In the genomic region with DNA sequence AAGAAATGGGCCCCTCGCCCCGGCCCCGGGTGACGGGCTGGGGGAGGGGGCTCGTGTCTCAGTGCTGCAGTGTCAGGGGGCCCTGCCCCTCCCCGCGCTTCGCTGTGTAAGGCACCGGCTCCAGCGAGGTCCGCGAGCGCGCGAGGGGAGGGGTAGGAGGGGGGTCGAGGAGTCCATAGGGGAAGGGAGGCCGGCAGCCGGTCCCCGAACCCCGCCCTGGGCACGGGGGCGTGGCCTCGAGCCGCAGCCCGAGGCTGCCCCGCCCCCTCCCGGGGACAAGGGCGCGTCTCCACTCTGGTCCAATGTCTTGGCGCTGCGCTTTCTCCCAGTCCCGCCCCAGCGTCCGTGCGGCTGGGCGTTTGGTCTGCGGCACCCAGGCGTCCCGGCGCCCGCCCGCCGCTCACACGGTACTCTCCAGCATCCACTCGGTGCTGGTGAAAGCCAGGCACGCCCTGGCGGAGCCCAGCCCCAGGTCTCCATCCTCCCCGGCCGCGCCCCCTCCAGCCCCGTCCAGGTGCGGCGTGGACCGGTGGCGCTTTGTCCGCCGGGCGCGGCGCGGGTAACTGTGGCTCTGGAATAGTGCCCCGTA, we compare ENCODE assay signal across 13 cellular contexts. TPM values are rescaled to one million over a fixed set of nuclear protein-coding genes. Genes with fewer than 3 reads are reported as not detected.
DNase-seq lines count a peak whose midpoint lies in the region; ATAC-seq lines count a peak whose summit lies in the region.
"Had no signal": no experiment of that assay in that cellular context is flagged by ENCODE, and none has a peak within 500 bp of the region (broad histone marks: within the 10 kb centered on the region; RNA-seq: fewer than 3 reads in every experiment).

No MANE protein-coding gene starts in this region.

- H3K27me3 ChIP-seq in HUES64 (ENCODE audit: insufficient read depth, low read length) (peaks cover 42% of the 10 kb centered on the region), iPS DF 6.9 (ENCODE audit: control insufficient read depth, insufficient read depth, low read length) (no peaks in the 10 kb centered on the region)

- peak; percentile 12 for ATAC-seq in activated T-helper 17 cell treated with anti-CD3 and anti-CD28 coated beads, Interleukin-2, amount 50 U/mL, for 72 hours (replicated peaks)
- peak; percentile 67 for ATAC-seq in sciatic nerve
- ATAC-seq in HG03460 (IDR thresholded peaks at IDR 0.05; ENCODE audit: unreplicated experiment) = no peak
- ATAC-seq in GM21529 (IDR thresholded peaks at IDR 0.05; ENCODE audit: unreplicated experiment) = no peak
- ATAC-seq: HCT116, SK-N-SH treated with all-trans-retinoic acid at 6 μM for 48 hours had no signal

- peaks cover 12% of the 10 kb centered on the region for H3K4me1 Mint-ChIP-seq in activated T-helper 17 cell treated with anti-CD3 and anti-CD28 coated beads, Interleukin-2, amount 50 U/mL, for 72 hours
- no peaks in the 10 kb centered on the region for H3K4me1 Mint-ChIP-seq in activated CD4-positive, alpha-beta T cell treated with anti-CD3 and anti-CD28 coated beads, Interleukin-2, amount 10 ng/mL, durations not matched to agents 24 days and 14 days

- H3K9ac ChIP-seq in HUES64 (ENCODE audit: low read depth, low read length) = peak overlapping the region; percentile 33; the same call in 1 of the 2 replicates

- H3K27ac ChIP-seq in HUES64 (ENCODE audit: low read depth, low read length) (no peak overlapping the region), iPS DF 6.9 (ENCODE audit: low read length) (no peak overlapping the region)
- H3K27ac ChIP-seq: skin epidermis had no signal

- 1% methylated on average over 62 of the region's 62 CpGs for WGBS in HUES64
- WGBS in iPS DF 6.9 (ENCODE audit: insufficient coverage, insufficient read length) = no CpG with 5 or more reads among the region's 62 CpGs

- intact Hi-C loops in sciatic nerve (cut with DNase I) = no loop called here
- intact Hi-C loops in activated CD4-positive, alpha-beta T cell treated with anti-CD3 and anti-CD28 coated beads, Interleukin-2, amount 10 ng/mL, durations not matched to agents 24 days and 14 days (cut with micrococcal nuclease) = no loop called here

- H3K9me3 ChIP-seq in HUES64 (ENCODE audit: insufficient read depth, low read depth, low read length) (no peaks in the 10 kb centered on the region), iPS DF 6.9 (ENCODE audit: control insufficient read depth, insufficient read depth, low read length) (no peaks in the 10 kb centered on the region)

- no peak overlapping the region for H3K4me3 Mint-ChIP-seq in activated T-helper 17 cell treated with anti-CD3 and anti-CD28 coated beads, Interleukin-2, amount 50 U/mL, for 72 hours
- no peak overlapping the region for H3K4me3 Mint-ChIP-seq in activated CD4-positive, alpha-beta T cell treated with anti-CD3 and anti-CD28 coated beads, Interleukin-2, amount 10 ng/mL, durations not matched to agents 24 days and 14 days
- H3K4me3 Mint-ChIP-seq: activated T-cell treated with anti-CD3 and anti-CD28 coated beads, Interleukin-2, amount 50 U/mL, for 24 hours; IgD-negative memory B cell had no signal

- H3K27ac Mint-ChIP-seq in activated T-helper 17 cell treated with anti-CD3 and anti-CD28 coated beads, Interleukin-2, amount 50 U/mL, for 72 hours = no peak overlapping the region
- no peak overlapping the region for H3K27ac Mint-ChIP-seq in activated CD4-positive, alpha-beta T cell treated with anti-CD3 and anti-CD28 coated beads, Interleukin-2, amount 10 ng/mL, durations not matched to agents 24 days and 14 days
- H3K27ac Mint-ChIP-seq: activated T-cell treated with anti-CD3 and anti-CD28 coated beads, Interleukin-2, amount 50 U/mL, for 24 hours; IgD-negative memory B cell had no signal

- H3K36me3 ChIP-seq in HUES64 (ENCODE audit: insufficient read depth, low read length) = no peaks in the 10 kb centered on the region
- H3K36me3 ChIP-seq in iPS DF 6.9 (ENCODE audit: control insufficient read depth, insufficient read depth, low read length) = no peaks in the 10 kb centered on the region

- peaks cover 27% of the 10 kb centered on the region for H3K36me3 Mint-ChIP-seq in activated T-helper 17 cell treated with anti-CD3 and anti-CD28 coated beads, Interleukin-2, amount 50 U/mL, for 72 hours (ENCODE audit: low read depth)
- H3K36me3 Mint-ChIP-seq in activated CD4-positive, alpha-beta T cell treated with anti-CD3 and anti-CD28 coated beads, Interleukin-2, amount 10 ng/mL, durations not matched to agents 24 days and 14 days (ENCODE audit: low read depth) = peaks cover 24% of the 10 kb centered on the region

- H3K9me3 Mint-ChIP-seq in activated T-helper 17 cell treated with anti-CD3 and anti-CD28 coated beads, Interleukin-2, amount 50 U/mL, for 72 hours = no peaks in the 10 kb centered on the region
- no peaks in the 10 kb centered on the region for H3K9me3 Mint-ChIP-seq in activated CD4-positive, alpha-beta T cell treated with anti-CD3 and anti-CD28 coated beads, Interleukin-2, amount 10 ng/mL, durations not matched to agents 24 days and 14 days
- H3K9me3 Mint-ChIP-seq: activated T-cell treated with anti-CD3 and anti-CD28 coated beads, Interleukin-2, amount 50 U/mL, for 24 hours; IgD-negative memory B cell had no signal

- H3K4me1 ChIP-seq in HUES64 (ENCODE audit: insufficient read depth, low read length) (peaks cover 23% of the 10 kb centered on the region), iPS DF 6.9 (ENCODE audit: control insufficient read depth, insufficient read depth, low read length) (peaks cover 10% of the 10 kb centered on the region)

- H3K27me3 Mint-ChIP-seq in activated T-helper 17 cell treated with anti-CD3 and anti-CD28 coated beads, Interleukin-2, amount 50 U/mL, for 72 hours = no peaks in the 10 kb centered on the region
- H3K27me3 Mint-ChIP-seq in activated CD4-positive, alpha-beta T cell treated with anti-CD3 and anti-CD28 coated beads, Interleukin-2, amount 10 ng/mL, durations not matched to agents 24 days and 14 days = no peaks in the 10 kb centered on the region
- H3K27me3 Mint-ChIP-seq: activated T-cell treated with anti-CD3 and anti-CD28 coated beads, Interleukin-2, amount 50 U/mL, for 24 hours; IgD-negative memory B cell had no signal

- DNase-seq in iPS DF 6.9 (ENCODE audit: low read depth, low spot score) (no peak), sciatic nerve (ENCODE audit: low spot score) (no peak), activated gamma-delta T cell treated with Interleukin-2 at 50 U/mL for 16 hours (no peak)
- DNase-seq in activated CD4-positive, alpha-beta T cell treated with anti-CD3 and anti-CD28 coated beads, Interleukin-2, amount 10 ng/mL, durations not matched to agents 24 days and 14 days = no peak
- DNase-seq: activated T-cell treated with anti-CD3 and anti-CD28 coated beads, Interleukin-2, amount 50 U/mL, for 24 hours had no signal

- peak overlapping the region; percentile 68 for H3K4me3 ChIP-seq in HUES64 (ENCODE audit: low read length)
- peak overlapping the region; percentile 68; the same call in 1 of the 2 replicates for H3K4me3 ChIP-seq in iPS DF 6.9 (ENCODE audit: low read length)

RNA-seq across cellular contexts. Expression of gene IFNL1, which starts 11.1 kb away (rescaled TPM):
- polyA plus RNA-seq in HUES64 (2013, experiment 1 of 2) = not detected
- not detected for polyA plus RNA-seq in HUES64 (2013, experiment 2 of 2)
- under 1 TPM in 1 of 2 donors, not detected in 1; 0.42 TPM for total RNA-seq in activated T-helper 17 cell treated with anti-CD3 and anti-CD28 coated beads, Interleukin-2, amount 50 U/mL, for 72 hours
- total RNA-seq in sciatic nerve = not detected
- total RNA-seq in activated CD4-positive, alpha-beta T cell treated with anti-CD3 and anti-CD28 coated beads, Interleukin-2, amount 10 ng/mL, durations not matched to agents 24 days and 14 days = not detected in 2 replicates
- polyA plus RNA-seq: IgD-negative memory B cell had no signal

RNA-seq across cellular contexts. Expression of gene LRFN1, which starts 13.3 kb away (rescaled TPM):
- polyA plus RNA-seq in HUES64 (2013, experiment 1 of 2) = 4.3 TPM
- polyA plus RNA-seq in HUES64 (2013, experiment 2 of 2) = 5.0 TPM
- total RNA-seq in activated T-helper 17 cell treated with anti-CD3 and anti-CD28 coated beads, Interleukin-2, amount 50 U/mL, for 72 hours = 1 to 10 TPM; 3.7 to 10.0 TPM
- 1.3 TPM for total RNA-seq in sciatic nerve
- 5.0 and 5.2 TPM in 2 replicates for total RNA-seq in activated CD4-positive, alpha-beta T cell treated with anti-CD3 and anti-CD28 coated beads, Interleukin-2, amount 10 ng/mL, durations not matched to agents 24 days and 14 days

RNA-seq across cellular contexts. Expression of gene GMFG, which starts 28.5 kb away (rescaled TPM):
- polyA plus RNA-seq in HUES64 (2013, experiment 1 of 2) = 0.70 TPM
- not detected for polyA plus RNA-seq in HUES64 (2013, experiment 2 of 2)
- 100 to 1,000 TPM; 330 to 351 TPM for total RNA-seq in activated T-helper 17 cell treated with anti-CD3 and anti-CD28 coated beads, Interleukin-2, amount 50 U/mL, for 72 hours
- total RNA-seq in sciatic nerve = 51.2 TPM
- 328 and 330 TPM in 2 replicates for total RNA-seq in activated CD4-positive, alpha-beta T cell treated with anti-CD3 and anti-CD28 coated beads, Interleukin-2, amount 10 ng/mL, durations not matched to agents 24 days and 14 days

RNA-seq across cellular contexts. Expression of gene SAMD4B, which starts 34.9 kb away (rescaled TPM):
- 119 TPM for polyA plus RNA-seq in HUES64 (2013, experiment 1 of 2)
- 125 TPM for polyA plus RNA-seq in HUES64 (2013, experiment 2 of 2)
- total RNA-seq in activated T-helper 17 cell treated with anti-CD3 and anti-CD28 coated beads, Interleukin-2, amount 50 U/mL, for 72 hours = 10 to 100 TPM; 52.8 to 75.1 TPM
- 139 TPM for total RNA-seq in sciatic nerve
- total RNA-seq in activated CD4-positive, alpha-beta T cell treated with anti-CD3 and anti-CD28 coated beads, Interleukin-2, amount 10 ng/mL, durations not matched to agents 24 days and 14 days = 68.9 and 71.4 TPM in 2 replicates

RNA-seq across cellular contexts. Expression of gene IFNL2, which starts 39.1 kb away (rescaled TPM):
- polyA plus RNA-seq in HUES64 (2013, experiment 1 of 2) = not detected
- not detected for polyA plus RNA-seq in HUES64 (2013, experiment 2 of 2)
- total RNA-seq in activated T-helper 17 cell treated with anti-CD3 and anti-CD28 coated beads, Interleukin-2, amount 50 U/mL, for 72 hours = not detected
- not detected for total RNA-seq in sciatic nerve
- total RNA-seq in activated CD4-positive, alpha-beta T cell treated with anti-CD3 and anti-CD28 coated beads, Interleukin-2, amount 10 ng/mL, durations not matched to agents 24 days and 14 days = not detected in 2 replicates
- polyA plus RNA-seq: IgD-negative memory B cell had no signal

Comparison
In these comparisons a context has a peak if more than half of its experiments do, and no peak if none do; other contexts are left out.
1. ATAC-seq: peak in activated T-helper 17 cell treated with anti-CD3 and anti-CD28 coated beads, Interleukin-2, amount 50 U/mL, for 72 hours (single experiment) and sciatic nerve (single experiment); none in HG03460 (single experiment) and GM21529 (single experiment).